ENCODE assay signal across 37 cellular contexts in genomic region chr1:210335001-210335400, GRCh38.
"Had no signal": no experiment of that assay in that cellular context is flagged by ENCODE, and none has a peak within 500 bp of the region (broad histone marks: within the 10 kb centered on the region; RNA-seq: fewer than 3 reads in every experiment).

No MANE protein-coding gene starts in this region.

- H3K27ac ChIP-seq: adrenal gland, ascending aorta, cardiac muscle cell, VCaP had no signal

- H3K27me3 ChIP-seq: adrenal gland, ascending aorta had no signal

- H3K4me1 ChIP-seq: ascending aorta had no signal

- FAIRE-seq: bronchial epithelial cell, TTC549 had no signal

- H3K27me3 Mint-ChIP-seq: activated B cell treated with CpG ODN at 0.5 μM for 24 hours; activated T-helper 17 cell treated with anti-CD3 and anti-CD28 coated beads, Interleukin-2, amount 50 U/mL, for 72 hours; brain; central memory CD8-positive, alpha-beta T cell had no signal

- H3K36me3 Mint-ChIP-seq: activated CD4-positive, alpha-beta memory T cell treated with anti-CD3 and anti-CD28 coated beads for 36 hours; activated naive CD4-positive, alpha-beta T cell treated with anti-CD3 and anti-CD28 coated beads, Interleukin-2, amount 50 U/mL, for 72 hours; activated naive CD8-positive, alpha-beta T cell treated with anti-CD3 and anti-CD28 coated beads for 36 hours; brain had no signal

- H3K4me3 Mint-ChIP-seq: activated B cell treated with CpG ODN at 0.5 μM for 24 hours; activated CD4-positive, alpha-beta memory T cell treated with anti-CD3 and anti-CD28 coated beads for 36 hours; activated CD4-positive, alpha-beta T cell treated with anti-CD3 and anti-CD28 coated beads, Interleukin-2, amount 10 ng/mL, durations not matched to agents 24 days and 14 days; activated CD8-positive, alpha-beta T cell treated with anti-CD3 and anti-CD28 coated beads for 36 hours; activated naive CD4-positive, alpha-beta T cell treated with anti-CD3 and anti-CD28 coated beads for 36 hours; activated naive CD8-positive, alpha-beta T cell treated with anti-CD3 and anti-CD28 coated beads for 36 hours; activated T-cell treated with anti-CD3 and anti-CD28 coated beads, Interleukin-2, amount 50 U/mL, for 4 hours; activated T-cell treated with anti-CD3 and anti-CD28 coated beads, Interleukin-2, amount 50 U/mL, for 72 hours; activated T-helper 1 cell treated with anti-CD3 and anti-CD28 coated beads, Interleukin-12 subunit alpha, Interleukin-12 subunit beta, Interleukin-2, Interleukin-4 antibody, amounts not matched to agents 30 ng/mL and 10 ng/mL and 1 ng/mL, durations not matched to agents 14 hours and 24 hours and 36 hours; activated T-helper 17 cell treated with anti-CD3 and anti-CD28 coated beads, Interleukin-2, amount 50 U/mL, for 72 hours; brain; central memory CD8-positive, alpha-beta T cell; T-helper 1 cell treated with Interleukin-12 subunit alpha and Interleukin-12 subunit beta and Interleukin-4 antibody, amounts not matched to agents 30 μg/mL and 1 μg/mL, for 36 hours; T-helper 2 cell treated with Interferon-gamma antibody and Interleukin-4, amounts not matched to agents 5 μg/mL and 100 μg/mL, for 36 hours had no signal

- H3K4me3 ChIP-seq: adrenal gland, ascending aorta, cardiac muscle cell had no signal

- H3K9me3 Mint-ChIP-seq: activated B cell treated with CpG ODN at 0.5 μM for 24 hours; activated CD4-positive, alpha-beta memory T cell treated with anti-CD3 and anti-CD28 coated beads for 36 hours; activated CD4-positive, alpha-beta T cell treated with anti-CD3 and anti-CD28 coated beads, Interleukin-2, amount 10 ng/mL, durations not matched to agents 24 days and 14 days; activated CD8-positive, alpha-beta T cell treated with anti-CD3 and anti-CD28 coated beads for 36 hours; activated naive CD4-positive, alpha-beta T cell treated with anti-CD3 and anti-CD28 coated beads for 36 hours; activated naive CD4-positive, alpha-beta T cell treated with anti-CD3 and anti-CD28 coated beads, Interleukin-2, amount 50 U/mL, for 72 hours; activated naive CD8-positive, alpha-beta T cell treated with anti-CD3 and anti-CD28 coated beads for 36 hours; activated T-cell treated with anti-CD3 and anti-CD28 coated beads, Interleukin-2, amount 50 U/mL, for 4 hours; activated T-cell treated with anti-CD3 and anti-CD28 coated beads, Interleukin-2, amount 50 U/mL, for 72 hours; activated T-helper 1 cell treated with anti-CD3 and anti-CD28 coated beads, Interleukin-12 subunit alpha, Interleukin-12 subunit beta, Interleukin-2, Interleukin-4 antibody, amounts not matched to agents 30 ng/mL and 10 ng/mL and 1 ng/mL, durations not matched to agents 14 hours and 24 hours and 36 hours; activated T-helper 17 cell treated with anti-CD3 and anti-CD28 coated beads, Interleukin-2, amount 50 U/mL, for 72 hours; brain; central memory CD8-positive, alpha-beta T cell; T-helper 1 cell treated with Interleukin-12 subunit alpha and Interleukin-12 subunit beta and Interleukin-4 antibody, amounts not matched to agents 30 μg/mL and 1 μg/mL, for 36 hours; T-helper 2 cell treated with Interferon-gamma antibody and Interleukin-4, amounts not matched to agents 5 μg/mL and 100 μg/mL, for 36 hours had no signal

- DNase-seq: activated B cell treated with CpG ODN at 0.5 μM for 24 hours; activated CD4-positive, alpha-beta memory T cell treated with anti-CD3 and anti-CD28 coated beads for 36 hours; activated CD4-positive, alpha-beta T cell treated with anti-CD3 and anti-CD28 coated beads for 4 hours; activated CD4-positive, alpha-beta T cell treated with anti-CD3 and anti-CD28 coated beads, Interleukin-2, amount 10 ng/mL, durations not matched to agents 24 days and 14 days; activated CD4-positive, alpha-beta T cell treated with anti-CD3 and anti-CD28 coated beads, Interleukin-2, amount 50 U/mL, for 1 hour; activated CD4-positive, alpha-beta T cell treated with anti-CD3 and anti-CD28 coated beads, Interleukin-2, amount 50 U/mL, for 4 hours; activated CD4-positive, CD25-positive, alpha-beta regulatory T cell treated with anti-CD3 and anti-CD28 coated beads, Interleukin-2, amount 50 U/mL, for 72 hours; activated CD8-positive, alpha-beta memory T cell treated with anti-CD3 and anti-CD28 coated beads, Interleukin-2, amount 50 U/mL, for 4 hours; activated CD8-positive, alpha-beta T cell treated with anti-CD3 and anti-CD28 coated beads for 36 hours; activated effector memory CD4-positive, alpha-beta T cell treated with anti-CD3 and anti-CD28 coated beads, Interleukin-2, amount 50 U/mL, for 16 hours; activated gamma-delta T cell treated with Interleukin-2 at 50 U/mL for 16 hours; activated naive CD4-positive, alpha-beta T cell; activated naive CD4-positive, alpha-beta T cell treated with anti-CD3 and anti-CD28 coated beads for 36 hours; activated naive CD4-positive, alpha-beta T cell treated with anti-CD3 and anti-CD28 coated beads, Interleukin-2, amount 50 U/mL, for 16 hours; activated naive CD8-positive, alpha-beta T cell treated with anti-CD3 and anti-CD28 coated beads for 36 hours; activated T-cell treated with anti-CD3 and anti-CD28 coated beads for 4 hours; activated T-cell treated with anti-CD3 and anti-CD28 coated beads, Interleukin-2, amount 50 U/mL, for 1 hour; activated T-cell treated with anti-CD3 and anti-CD28 coated beads, Interleukin-2, amount 50 U/mL, for 4 hours; activated T-cell treated with anti-CD3 and anti-CD28 coated beads, Interleukin-2, amount 50 U/mL, for 72 hours; adrenal gland; amniotic stem cell; caudate nucleus; cerebellar nuclear complex; T-helper 2 cell; T-helper 9 cell had no signal

- H3K36me3 ChIP-seq: adrenal gland, ascending aorta, cardiac muscle cell had no signal

- H3K27ac Mint-ChIP-seq: activated B cell treated with CpG ODN at 0.5 μM for 24 hours; activated CD4-positive, alpha-beta memory T cell treated with anti-CD3 and anti-CD28 coated beads for 36 hours; activated CD4-positive, alpha-beta T cell treated with anti-CD3 and anti-CD28 coated beads, Interleukin-2, amount 10 ng/mL, durations not matched to agents 24 days and 14 days; activated CD8-positive, alpha-beta T cell treated with anti-CD3 and anti-CD28 coated beads for 36 hours; activated naive CD4-positive, alpha-beta T cell treated with anti-CD3 and anti-CD28 coated beads for 36 hours; activated naive CD4-positive, alpha-beta T cell treated with anti-CD3 and anti-CD28 coated beads, Interleukin-2, amount 50 U/mL, for 72 hours; activated naive CD8-positive, alpha-beta T cell treated with anti-CD3 and anti-CD28 coated beads for 36 hours; activated T-cell treated with anti-CD3 and anti-CD28 coated beads, Interleukin-2, amount 50 U/mL, for 72 hours; activated T-helper 1 cell treated with anti-CD3 and anti-CD28 coated beads, Interleukin-12 subunit alpha, Interleukin-12 subunit beta, Interleukin-2, Interleukin-4 antibody, amounts not matched to agents 30 ng/mL and 10 ng/mL and 1 ng/mL, durations not matched to agents 14 hours and 24 hours and 36 hours; activated T-helper 17 cell treated with anti-CD3 and anti-CD28 coated beads, Interleukin-2, amount 50 U/mL, for 72 hours; brain; T-helper 1 cell treated with Interleukin-12 subunit alpha and Interleukin-12 subunit beta and Interleukin-4 antibody, amounts not matched to agents 30 μg/mL and 1 μg/mL, for 36 hours; T-helper 2 cell treated with Interferon-gamma antibody and Interleukin-4, amounts not matched to agents 5 μg/mL and 100 μg/mL, for 36 hours had no signal

- ATAC-seq: activated CD8-positive, alpha-beta T cell treated with anti-CD3 and anti-CD28 coated beads for 36 hours; activated naive CD4-positive, alpha-beta T cell treated with anti-CD3 and anti-CD28 coated beads, Interleukin-2, amount 50 U/mL, for 72 hours; activated T-cell treated with anti-CD3 and anti-CD28 coated beads, Interleukin-2, amount 50 U/mL, for 4 hours; activated T-cell treated with anti-CD3 and anti-CD28 coated beads, Interleukin-2, amount 50 U/mL, for 72 hours; activated T-helper 17 cell treated with anti-CD3 and anti-CD28 coated beads, Interleukin-2, amount 50 U/mL, for 72 hours had no signal

- H3K9me3 ChIP-seq: adrenal gland, ascending aorta had no signal
